ENCODE assay signal across 3 cellular contexts in the genomic region with DNA sequence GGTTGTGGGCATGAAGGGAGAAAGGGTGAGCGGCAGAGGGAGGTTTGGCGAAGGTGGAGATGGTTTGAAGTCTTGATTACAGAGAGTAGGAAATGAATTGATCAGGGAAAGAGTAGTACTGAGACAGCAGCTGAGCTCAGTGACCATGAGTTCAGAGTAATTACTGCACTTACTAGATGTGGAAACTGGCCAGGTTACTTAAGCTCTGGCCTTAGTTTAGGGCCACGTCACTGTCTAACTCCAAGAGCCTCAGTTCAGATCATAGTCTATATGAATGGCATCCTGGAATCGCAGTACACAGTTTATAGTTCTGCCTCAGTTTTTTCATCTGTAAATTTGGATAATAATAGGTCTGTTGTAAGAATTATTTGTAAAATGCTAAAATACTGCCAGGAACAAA.
TF ChIP-seq lines count a peak whose summit lies in the region.

No MANE protein-coding gene starts in this region.

TF ChIP-seq in GM23338, 12 proteins besides CTCF, POLR2A, EP300 and RAD21 (continues in another document):
- TF ChIP-seq EZH2phosphoT487 (IDR thresholded peaks at IDR 0.05; ENCODE audit: unreplicated experiment) (no peak), JUNB (IDR thresholded peaks at IDR 0.05; ENCODE audit: unreplicated experiment) (no peak), CREB1 (CRISPR knock-in tag; IDR thresholded peaks at IDR 0.05; ENCODE audit: low read depth) (no peak), STAT1 (IDR thresholded peaks at IDR 0.05; ENCODE audit: unreplicated experiment) (no peak)
- TF ChIP-seq, protein P1, sequence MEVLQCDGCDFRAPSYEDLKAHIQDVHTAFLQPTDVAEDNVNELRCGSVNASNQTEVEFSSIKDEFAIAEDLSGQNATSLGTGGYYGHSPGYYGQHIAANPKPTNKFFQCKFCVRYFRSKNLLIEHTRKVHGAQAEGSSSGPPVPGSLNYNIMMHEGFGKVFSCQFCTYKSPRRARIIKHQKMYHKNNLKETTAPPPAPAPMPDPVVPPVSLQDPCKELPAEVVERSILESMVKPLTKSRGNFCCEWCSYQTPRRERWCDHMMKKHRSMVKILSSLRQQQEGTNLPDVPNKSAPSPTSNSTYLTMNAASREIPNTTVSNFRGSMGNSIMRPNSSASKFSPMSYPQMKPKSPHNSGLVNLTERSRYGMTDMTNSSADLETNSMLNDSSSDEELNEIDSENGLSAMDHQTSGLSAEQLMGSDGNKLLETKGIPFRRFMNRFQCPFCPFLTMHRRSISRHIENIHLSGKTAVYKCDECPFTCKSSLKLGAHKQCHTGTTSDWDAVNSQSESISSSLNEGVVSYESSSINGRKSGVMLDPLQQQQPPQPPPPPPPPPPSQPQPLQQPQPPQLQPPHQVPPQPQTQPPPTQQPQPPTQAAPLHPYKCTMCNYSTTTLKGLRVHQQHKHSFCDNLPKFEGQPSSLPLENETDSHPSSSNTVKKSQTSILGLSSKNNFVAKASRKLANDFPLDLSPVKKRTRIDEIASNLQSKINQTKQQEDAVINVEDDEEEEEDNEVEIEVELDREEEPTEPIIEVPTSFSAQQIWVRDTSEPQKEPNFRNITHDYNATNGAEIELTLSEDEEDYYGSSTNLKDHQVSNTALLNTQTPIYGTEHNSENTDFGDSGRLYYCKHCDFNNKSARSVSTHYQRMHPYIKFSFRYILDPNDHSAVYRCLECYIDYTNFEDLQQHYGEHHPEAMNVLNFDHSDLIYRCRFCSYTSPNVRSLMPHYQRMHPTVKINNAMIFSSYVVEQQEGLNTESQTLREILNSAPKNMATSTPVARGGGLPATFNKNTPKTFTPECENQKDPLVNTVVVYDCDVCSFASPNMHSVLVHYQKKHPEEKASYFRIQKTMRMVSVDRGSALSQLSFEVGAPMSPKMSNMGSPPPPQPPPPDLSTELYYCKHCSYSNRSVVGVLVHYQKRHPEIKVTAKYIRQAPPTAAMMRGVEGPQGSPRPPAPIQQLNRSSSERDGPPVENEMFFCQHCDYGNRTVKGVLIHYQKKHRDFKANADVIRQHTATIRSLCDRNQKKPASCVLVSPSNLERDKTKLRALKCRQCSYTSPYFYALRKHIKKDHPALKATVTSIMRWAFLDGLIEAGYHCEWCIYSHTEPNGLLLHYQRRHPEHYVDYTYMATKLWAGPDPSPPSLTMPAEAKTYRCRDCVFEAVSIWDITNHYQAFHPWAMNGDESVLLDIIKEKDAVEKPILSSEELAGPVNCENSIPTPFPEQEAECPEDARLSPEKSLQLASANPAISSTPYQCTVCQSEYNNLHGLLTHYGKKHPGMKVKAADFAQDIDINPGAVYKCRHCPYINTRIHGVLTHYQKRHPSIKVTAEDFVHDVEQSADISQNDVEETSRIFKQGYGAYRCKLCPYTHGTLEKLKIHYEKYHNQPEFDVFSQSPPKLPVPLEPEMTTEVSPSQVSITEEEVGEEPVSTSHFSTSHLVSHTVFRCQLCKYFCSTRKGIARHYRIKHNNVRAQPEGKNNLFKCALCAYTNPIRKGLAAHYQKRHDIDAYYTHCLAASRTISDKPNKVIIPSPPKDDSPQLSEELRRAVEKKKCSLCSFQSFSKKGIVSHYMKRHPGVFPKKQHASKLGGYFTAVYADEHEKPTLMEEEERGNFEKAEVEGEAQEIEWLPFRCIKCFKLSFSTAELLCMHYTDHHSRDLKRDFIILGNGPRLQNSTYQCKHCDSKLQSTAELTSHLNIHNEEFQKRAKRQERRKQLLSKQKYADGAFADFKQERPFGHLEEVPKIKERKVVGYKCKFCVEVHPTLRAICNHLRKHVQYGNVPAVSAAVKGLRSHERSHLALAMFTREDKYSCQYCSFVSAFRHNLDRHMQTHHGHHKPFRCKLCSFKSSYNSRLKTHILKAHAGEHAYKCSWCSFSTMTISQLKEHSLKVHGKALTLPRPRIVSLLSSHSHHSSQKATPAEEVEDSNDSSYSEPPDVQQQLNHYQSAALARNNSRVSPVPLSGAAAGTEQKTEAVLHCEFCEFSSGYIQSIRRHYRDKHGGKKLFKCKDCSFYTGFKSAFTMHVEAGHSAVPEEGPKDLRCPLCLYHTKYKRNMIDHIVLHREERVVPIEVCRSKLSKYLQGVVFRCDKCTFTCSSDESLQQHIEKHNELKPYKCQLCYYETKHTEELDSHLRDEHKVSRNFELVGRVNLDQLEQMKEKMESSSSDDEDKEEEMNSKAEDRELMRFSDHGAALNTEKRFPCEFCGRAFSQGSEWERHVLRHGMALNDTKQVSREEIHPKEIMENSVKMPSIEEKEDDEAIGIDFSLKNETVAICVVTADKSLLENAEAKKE (CRISPR knock-in tag; IDR thresholded peaks at IDR 0.05): no peak

TF ChIP-seq in K562, 482 proteins besides CTCF, POLR2A, EP300 and RAD21:
- TF ChIP-seq ZBTB17 (CRISPR knock-in tag; IDR thresholded peaks at IDR 0.05) (no peak), TEAD1 (CRISPR knock-in tag; IDR thresholded peaks at IDR 0.05) (no peak), SAP30 (IDR thresholded peaks at IDR 0.05; ENCODE audit: borderline replicate concordance, insufficient read depth, low read depth, low read length, poor library complexity, severe bottlenecking) (no peak), RUNX1 (IDR thresholded peaks at IDR 0.05; ENCODE audit: low read depth) (no peak), KHSRP (IDR thresholded peaks at IDR 0.05) (no peak), NFE2L1 (tag; IDR thresholded peaks at IDR 0.05; ENCODE audit: borderline replicate concordance, low read depth) (no peak), SETDB1 (IDR thresholded peaks at IDR 0.05; ENCODE audit: low read length) (no peak), GABPB2 (CRISPR knock-in tag; conservative IDR thresholded peaks at IDR 0.05) (no peak), ZNF764 (CRISPR knock-in tag; IDR thresholded peaks at IDR 0.05; ENCODE audit: low read depth) (no peak), SRSF9 (IDR thresholded peaks at IDR 0.05; ENCODE audit: borderline replicate concordance, low read depth, low read length) (no peak), ZNF354B (CRISPR knock-in tag; IDR thresholded peaks at IDR 0.05) (no peak), MTF1 (CRISPR knock-in tag; IDR thresholded peaks at IDR 0.05; ENCODE audit: borderline replicate concordance) (no peak), MTA2 (IDR thresholded peaks at IDR 0.05; ENCODE audit: low read depth) (no peak), ZC3H11A (IDR thresholded peaks at IDR 0.05; ENCODE audit: low read depth, low read length) (no peak), ZNF274 (IDR thresholded peaks at IDR 0.05; ENCODE audit: borderline replicate concordance, low read depth, low read length) (no peak)
- TF ChIP-seq, protein P2, sequence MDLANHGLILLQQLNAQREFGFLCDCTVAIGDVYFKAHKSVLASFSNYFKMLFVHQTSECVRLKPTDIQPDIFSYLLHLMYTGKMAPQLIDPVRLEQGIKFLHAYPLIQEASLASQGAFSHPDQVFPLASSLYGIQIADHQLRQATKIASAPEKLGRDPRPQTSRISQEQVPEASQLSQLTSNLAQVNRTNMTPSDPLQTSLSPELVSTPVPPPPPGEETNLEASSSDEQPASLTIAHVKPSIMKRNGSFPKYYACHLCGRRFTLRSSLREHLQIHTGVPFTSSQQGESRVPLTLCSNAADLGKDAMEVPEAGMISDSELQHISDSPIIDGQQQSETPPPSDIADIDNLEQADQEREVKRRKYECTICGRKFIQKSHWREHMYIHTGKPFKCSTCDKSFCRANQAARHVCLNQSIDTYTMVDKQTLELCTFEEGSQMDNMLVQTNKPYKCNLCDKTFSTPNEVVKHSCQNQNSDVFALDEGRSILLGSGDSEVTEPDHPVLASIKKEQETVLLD (IDR thresholded peaks at IDR 0.05): no peak

TF ChIP-seq in HepG2, 621 proteins besides CTCF, POLR2A, EP300 and RAD21:
- TF ChIP-seq ZNF629 (CRISPR knock-in tag; conservative IDR thresholded peaks at IDR 0.05): 0 out of 2 replicates have a peak, but pooled peaks have one; percentile 15
- TF ChIP-seq SPEN (CRISPR knock-in tag; IDR thresholded peaks at IDR 0.05; ENCODE audit: low read depth): no peak
